ENCODE assay signal across 13 cellular contexts in genomic region chr6:12049165-12049564, GRCh38. TPM values are rescaled to one million over a fixed set of nuclear protein-coding genes. Genes with fewer than 3 reads are reported as not detected.
DNase-seq lines count a peak whose midpoint lies in the region; ATAC-seq and TF ChIP-seq lines count a peak whose summit lies in the region.
"Had no signal": no experiment of that assay in that cellular context is flagged by ENCODE, and none has a peak within 500 bp of the region (broad histone marks: within the 10 kb centered on the region; RNA-seq: fewer than 3 reads in every experiment).

No MANE protein-coding gene starts in this region.

- H3K27me3 Mint-ChIP-seq in activated naive CD4-positive, alpha-beta T cell treated with anti-CD3 and anti-CD28 coated beads, Interleukin-2, amount 50 U/mL, for 24 hours = no peaks in the 10 kb centered on the region
- no peaks in the 10 kb centered on the region for H3K27me3 Mint-ChIP-seq in activated naive CD4-positive, alpha-beta T cell treated with anti-CD3 and anti-CD28 coated beads, Interleukin-2, amount 10 ng/mL, durations not matched to agents 7 days and 5 days
- H3K27me3 Mint-ChIP-seq in GM23338 (ENCODE audit: insufficient read depth, low read depth, poor library complexity) = peaks cover 4% of the 10 kb centered on the region
- H3K27me3 Mint-ChIP-seq in stimulated activated naive B cell treated with anti-CD40 and anti-IgM and Interleukin-4, amounts not matched to agents 10 μg/mL and 1 μg/mL and 100 μg/mL, for 72 hours = no peaks in the 10 kb centered on the region
- peaks cover 0 to 1% (median 0%) of the 10 kb centered on the region in 3 donors for H3K27me3 Mint-ChIP-seq in immature natural killer cell (ENCODE audit: low read depth in 3 of 3)

- TF ChIP-seq CTCF in GM23338 (conservative IDR thresholded peaks at IDR 0.05; ENCODE audit: low read depth in 2 of 2) = no peak
- no peak for TF ChIP-seq CTCF in OCI-LY1 (IDR thresholded peaks at IDR 0.05; ENCODE audit: low read length)
- TF ChIP-seq CTCF in lower lobe of right lung (IDR thresholded peaks at IDR 0.05) = no peak

- H3K4me2 ChIP-seq in GM23338 = no peak overlapping the region
- H3K4me2 ChIP-seq in OCI-LY1 (ENCODE audit: low read length) = peak overlapping the region; percentile 58
- H3K4me2 ChIP-seq: PC-9 had no signal

- no peak overlapping the region for H2AFZ ChIP-seq in GM23338
- H2AFZ ChIP-seq in OCI-LY1 (ENCODE audit: low read length) = no peak overlapping the region
- H2AFZ ChIP-seq: PC-9 had no signal

- H3F3A ChIP-seq in GM23338 (replicated peaks; ENCODE audit: low read depth) (no peaks in the 10 kb centered on the region), OCI-LY1 (ENCODE audit: insufficient read depth, low read length) (peaks cover 15% of the 10 kb centered on the region; the same call in 1 of the 2 replicates)

- H4K20me1 ChIP-seq in GM23338 (replicated peaks; ENCODE audit: insufficient read depth) (peaks cover 5% of the 10 kb centered on the region; the same call in 1 of the 2 replicates), OCI-LY1 (ENCODE audit: insufficient read depth, low read length) (no peaks in the 10 kb centered on the region)

- peak overlapping the region; percentile 53 for H3K4me3 Mint-ChIP-seq in activated naive CD4-positive, alpha-beta T cell treated with anti-CD3 and anti-CD28 coated beads, Interleukin-2, amount 50 U/mL, for 24 hours
- H3K4me3 Mint-ChIP-seq in activated naive CD4-positive, alpha-beta T cell treated with anti-CD3 and anti-CD28 coated beads, Interleukin-2, amount 10 ng/mL, durations not matched to agents 7 days and 5 days = no peak overlapping the region
- H3K4me3 Mint-ChIP-seq in GM23338 = no peak overlapping the region
- peak overlapping the region; percentile 57 to 70 for H3K4me3 Mint-ChIP-seq in stimulated activated naive B cell treated with anti-CD40 and anti-IgM and Interleukin-4, amounts not matched to agents 10 μg/mL and 1 μg/mL and 100 μg/mL, for 72 hours
- no peak overlapping the region for H3K4me3 Mint-ChIP-seq in immature natural killer cell

- CTCF ChIA-PET in activated naive CD4-positive, alpha-beta T cell treated with anti-CD3 and anti-CD28 coated beads, Interleukin-2, amount 10 ng/mL, durations not matched to agents 7 days and 5 days (lab: Charles Lee) = no interaction called here

- peaks cover 6% of the 10 kb centered on the region for H3K36me3 Mint-ChIP-seq in activated naive CD4-positive, alpha-beta T cell treated with anti-CD3 and anti-CD28 coated beads, Interleukin-2, amount 50 U/mL, for 24 hours
- H3K36me3 Mint-ChIP-seq in activated naive CD4-positive, alpha-beta T cell treated with anti-CD3 and anti-CD28 coated beads, Interleukin-2, amount 10 ng/mL, durations not matched to agents 7 days and 5 days = peaks cover 18% of the 10 kb centered on the region
- H3K36me3 Mint-ChIP-seq in GM23338 (ENCODE audit: low read depth) (peaks cover 4% of the 10 kb centered on the region; the same call in 1 of the 3 replicates), immature natural killer cell (no peaks in the 10 kb centered on the region)
- H3K36me3 Mint-ChIP-seq in stimulated activated naive B cell treated with anti-CD40 and anti-IgM and Interleukin-4, amounts not matched to agents 10 μg/mL and 1 μg/mL and 100 μg/mL, for 72 hours = peaks cover 16 to 26% of the 10 kb centered on the region in 2 donors

- H3K36me3 ChIP-seq in GM23338 (ENCODE audit: insufficient read depth) (no peaks in the 10 kb centered on the region), OCI-LY1 (ENCODE audit: insufficient read depth, low read length) (peaks cover 19% of the 10 kb centered on the region), lower lobe of right lung (no peaks in the 10 kb centered on the region)
- H3K36me3 ChIP-seq: ascending aorta, prostate gland, WERI-Rb-1 had no signal

- ATAC-seq in GM23338 (no peak), lower lobe of right lung (no peak)
- ATAC-seq in stimulated activated naive B cell treated with anti-CD40 and anti-IgM and Interleukin-4, amounts not matched to agents 10 μg/mL and 1 μg/mL and 100 μg/mL, for 72 hours (replicated peaks) = peak; percentile 80 to 85

- H3K4me1 ChIP-seq in GM23338 (ENCODE audit: insufficient read depth) = no peaks in the 10 kb centered on the region; the same call in 1 of the 2 replicates
- H3K4me1 ChIP-seq in OCI-LY1 (ENCODE audit: insufficient read depth, low read length, severe bottlenecking) = peaks cover 100% of the 10 kb centered on the region
- H3K4me1 ChIP-seq in lower lobe of right lung = peaks cover 24% of the 10 kb centered on the region
- H3K4me1 ChIP-seq: prostate gland had no signal

- H3K79me2 ChIP-seq in GM23338 (replicated peaks; ENCODE audit: insufficient read depth) = peaks cover 90% of the 10 kb centered on the region
- H3K79me2 ChIP-seq in OCI-LY1 (ENCODE audit: insufficient read depth, low read length) = peaks cover 26% of the 10 kb centered on the region

- intact Hi-C loops in lower lobe of right lung (cut with DNase I) = no loop called here

- DNase-seq in activated naive CD4-positive, alpha-beta T cell treated with anti-CD3 and anti-CD28 coated beads, Interleukin-2, amount 10 ng/mL, durations not matched to agents 7 days and 5 days = no peak
- DNase-seq in GM23338 (ENCODE audit: low spot score) (no peak), immature natural killer cell (no peak), NCI-H345 (lab: John Stamatoyannopoulos, UW) (no peak), lower lobe of right lung (no peak)
- peak; percentile 77 for DNase-seq in stimulated activated naive B cell treated with anti-CD40 and anti-IgM and Interleukin-4, amounts not matched to agents 10 μg/mL and 1 μg/mL and 100 μg/mL, for 72 hours
- DNase-seq: NCI-H1048, PC-9, WERI-Rb-1 had no signal

- peak overlapping the region; percentile 98 for H3K27ac Mint-ChIP-seq in activated naive CD4-positive, alpha-beta T cell treated with anti-CD3 and anti-CD28 coated beads, Interleukin-2, amount 50 U/mL, for 24 hours
- no peak overlapping the region for H3K27ac Mint-ChIP-seq in activated naive CD4-positive, alpha-beta T cell treated with anti-CD3 and anti-CD28 coated beads, Interleukin-2, amount 10 ng/mL, durations not matched to agents 7 days and 5 days
- H3K27ac Mint-ChIP-seq in GM23338 (0 out of 2 replicates have a peak overlapping the region, but pooled peaks have one; percentile 30), immature natural killer cell (peak overlapping the region in 3 of 6 donors; percentile 32 to 63 (median 46))
- H3K27ac Mint-ChIP-seq in stimulated activated naive B cell treated with anti-CD40 and anti-IgM and Interleukin-4, amounts not matched to agents 10 μg/mL and 1 μg/mL and 100 μg/mL, for 72 hours = peak overlapping the region; percentile 95

- H3K27me3 ChIP-seq in GM23338 (ENCODE audit: insufficient read depth) = no peaks in the 10 kb centered on the region
- no peaks in the 10 kb centered on the region for H3K27me3 ChIP-seq in OCI-LY1 (ENCODE audit: insufficient read depth, low read length)
- no peaks in the 10 kb centered on the region for H3K27me3 ChIP-seq in lower lobe of right lung (ENCODE audit: low read depth)
- H3K27me3 ChIP-seq: ascending aorta had no signal

- H3K9me2 ChIP-seq in GM23338 (ENCODE audit: insufficient read depth) (no peaks in the 10 kb centered on the region), OCI-LY1 (ENCODE audit: low read depth, low read length) (no peaks in the 10 kb centered on the region)

- H3K4me3 ChIP-seq in GM23338 (no peak overlapping the region), OCI-LY1 (ENCODE audit: low read depth, low read length, poor library complexity, severe bottlenecking) (peak overlapping the region; percentile 47), lower lobe of right lung (no peak overlapping the region)
- H3K4me3 ChIP-seq: ascending aorta, PC-9, prostate gland had no signal

- H3K9ac ChIP-seq in OCI-LY1 (ENCODE audit: low read length) = peak overlapping the region; percentile 67

- H3K9me3 ChIP-seq in OCI-LY1 (ENCODE audit: low read length) = no peaks in the 10 kb centered on the region
- no peaks in the 10 kb centered on the region for H3K9me3 ChIP-seq in lower lobe of right lung
- H3K9me3 ChIP-seq: ascending aorta, prostate gland had no signal

- H3K4me1 Mint-ChIP-seq in activated naive CD4-positive, alpha-beta T cell treated with anti-CD3 and anti-CD28 coated beads, Interleukin-2, amount 50 U/mL, for 24 hours = peaks cover 83% of the 10 kb centered on the region
- peaks cover 64% of the 10 kb centered on the region for H3K4me1 Mint-ChIP-seq in activated naive CD4-positive, alpha-beta T cell treated with anti-CD3 and anti-CD28 coated beads, Interleukin-2, amount 10 ng/mL, durations not matched to agents 7 days and 5 days
- H3K4me1 Mint-ChIP-seq in GM23338 = peaks cover 31% of the 10 kb centered on the region
- H3K4me1 Mint-ChIP-seq in stimulated activated naive B cell treated with anti-CD40 and anti-IgM and Interleukin-4, amounts not matched to agents 10 μg/mL and 1 μg/mL and 100 μg/mL, for 72 hours = peaks cover 51 to 78% of the 10 kb centered on the region in 2 donors
- H3K4me1 Mint-ChIP-seq in immature natural killer cell = peaks cover 25 to 71% of the 10 kb centered on the region in 2 donors

- H3K27ac ChIP-seq in GM23338 (ENCODE audit: low read depth) (no peak overlapping the region), OCI-LY1 (ENCODE audit: low read depth, low read length, poor library complexity, severe bottlenecking) (peak overlapping the region; percentile 99), lower lobe of right lung (no peak overlapping the region)
- H3K27ac ChIP-seq: ascending aorta, PC-9, prostate gland, WERI-Rb-1 had no signal

- H3K9me3 Mint-ChIP-seq in activated naive CD4-positive, alpha-beta T cell treated with anti-CD3 and anti-CD28 coated beads, Interleukin-2, amount 50 U/mL, for 24 hours = no peaks in the 10 kb centered on the region
- no peaks in the 10 kb centered on the region for H3K9me3 Mint-ChIP-seq in activated naive CD4-positive, alpha-beta T cell treated with anti-CD3 and anti-CD28 coated beads, Interleukin-2, amount 10 ng/mL, durations not matched to agents 7 days and 5 days
- H3K9me3 Mint-ChIP-seq in GM23338 (no peaks in the 10 kb centered on the region), immature natural killer cell (no peaks in the 10 kb centered on the region)
- peaks cover 2 to 4% of the 10 kb centered on the region in 2 donors for H3K9me3 Mint-ChIP-seq in stimulated activated naive B cell treated with anti-CD40 and anti-IgM and Interleukin-4, amounts not matched to agents 10 μg/mL and 1 μg/mL and 100 μg/mL, for 72 hours

TF ChIP-seq in GM23338, 12 proteins besides CTCF, POLR2A, EP300 and RAD21 (continues in another document):
- no peak for TF ChIP-seq ETS1 (IDR thresholded peaks at IDR 0.05)

RNA-seq across cellular contexts. Expression of gene HIVEP1, which starts 37.1 kb away (rescaled TPM):
- 16.5 and 21.7 TPM in 2 replicates for total RNA-seq in GM23338 (2014; rRNA removed; shearing (Covaris generic))
- polyA plus RNA-seq in GM23338 (2016; fragmentation: Nextera tagmentation; extraction: Ambion mirVana) = 7.7 and 10.1 TPM in 2 replicates
- polyA plus RNA-seq in immature natural killer cell = 1 to 10 TPM in 2 of 3 donors, not detected in 1; 1.9 to 5.5 TPM
- total RNA-seq in lower lobe of right lung = 22.8 TPM

Comparison
In these comparisons a context has a peak if more than half of its experiments do, and no peak if none do; other contexts are left out.
1. H3K4me3 Mint-ChIP-seq: peak in activated naive CD4-positive, alpha-beta T cell treated with anti-CD3 and anti-CD28 coated beads, Interleukin-2, amount 50 U/mL, for 24 hours (single experiment) and stimulated activated naive B cell treated with anti-CD40 and anti-IgM and Interleukin-4, amounts not matched to agents 10 μg/mL and 1 μg/mL and 100 μg/mL, for 72 hours (2 of 2); none in activated naive CD4-positive, alpha-beta T cell treated with anti-CD3 and anti-CD28 coated beads, Interleukin-2, amount 10 ng/mL, durations not matched to agents 7 days and 5 days (single experiment), GM23338 (single experiment) and immature natural killer cell (0 of 5).
2. ATAC-seq: peak in stimulated activated naive B cell treated with anti-CD40 and anti-IgM and Interleukin-4, amounts not matched to agents 10 μg/mL and 1 μg/mL and 100 μg/mL, for 72 hours (2 of 2); none in GM23338 (single experiment) and lower lobe of right lung (0 of 2).